In genomic region chr6:4240148-4240547, GRCh38 we compare ENCODE assay signal across 25 cellular contexts.
"Had no signal": no experiment of that assay in that cellular context is flagged by ENCODE, and none has a peak within 500 bp of the region (broad histone marks: within the 10 kb centered on the region; RNA-seq: fewer than 3 reads in every experiment).

No MANE protein-coding gene starts in this region.

- H3K9me3 ChIP-seq: pancreas, prostate gland, sigmoid colon, suprapubic skin, thoracic aorta, upper lobe of right lung had no signal

- H3K27me3 ChIP-seq: left lung, pancreas, sigmoid colon, spleen, suprapubic skin, tibial artery, upper lobe of right lung had no signal

- H3K36me3 ChIP-seq: left lung, lower lobe of right lung, pancreas, prostate gland, sigmoid colon, spleen, suprapubic skin, thoracic aorta, tibial artery, upper lobe of right lung had no signal

- H3K4me3 ChIP-seq: left lung, lower lobe of right lung, pancreas, prostate gland, sigmoid colon, spleen, suprapubic skin, thoracic aorta, tibial artery, upper lobe of right lung had no signal

- ATAC-seq: left cardiac atrium; left lung; lower lobe of right lung; naive thymus-derived CD8-positive, alpha-beta T cell; pancreas; right cardiac atrium; stimulated activated effector memory CD8-positive, alpha-beta T cell treated with anti-CD3 and anti-CD28 coated beads, Interleukin-12 subunit alpha, Interleukin-12 subunit beta, amount 100 ng/mL, for 72 hours; upper lobe of right lung had no signal

- H3K4me1 ChIP-seq: left lung, lower lobe of right lung, pancreas, prostate gland, sigmoid colon, spleen, suprapubic skin, tibial artery, upper lobe of right lung had no signal

- DNase-seq: hippocampal formation; kidney glomerular epithelial cell; left cardiac atrium; left lung; lower lobe of right lung; mammary epithelial cell; mesenchymal stem cell; naive thymus-derived CD8-positive, alpha-beta T cell; nucleus accumbens; pancreas; posterior cingulate gyrus; retina; right cardiac atrium; sigmoid colon; small intestine; spleen; stimulated activated CD4-positive, alpha-beta T cell treated with anti-CD3 and anti-CD28 coated beads, Interleukin-4, amount 100 ng/mL, for 24 hours; stimulated activated naive CD4-positive, alpha-beta T cell; tibial artery; trophoblast cell; upper lobe of right lung had no signal

- H3K27ac ChIP-seq: left lung, lower lobe of right lung, pancreas, prostate gland, sigmoid colon, spleen, suprapubic skin, thoracic aorta, tibial artery, upper lobe of right lung had no signal
